10 cellular contexts compared by ENCODE assay signal in the genomic region with DNA sequence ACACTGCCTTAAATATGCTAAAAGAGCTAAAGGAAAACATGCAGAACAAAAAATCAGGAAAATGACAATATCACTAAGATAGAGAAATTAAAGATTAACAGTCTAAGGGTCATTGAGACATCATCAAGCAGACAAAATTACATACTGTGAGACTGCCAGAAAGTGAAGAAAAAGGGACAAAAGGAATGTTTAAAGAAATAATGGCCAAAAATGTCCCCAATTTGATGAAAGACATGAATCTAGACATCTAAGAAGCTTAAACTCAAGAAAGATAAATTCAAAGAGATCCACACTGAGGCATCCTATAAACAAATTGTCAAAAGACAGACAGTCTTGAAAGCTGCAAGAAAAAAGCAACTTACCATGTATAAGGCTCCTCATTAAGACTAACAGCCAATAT.
"Had no signal": no experiment of that assay in that cellular context is flagged by ENCODE, and none has a peak within 500 bp of the region (broad histone marks: within the 10 kb centered on the region; RNA-seq: fewer than 3 reads in every experiment).

No MANE protein-coding gene starts in this region.

- H2AFZ ChIP-seq: GM23338 had no signal

- FAIRE-seq: H1, H54, HTR-8/SVneo had no signal

- H3K27ac Mint-ChIP-seq: GM23338, H9, HFFc6, IgD-negative memory B cell had no signal

- H3K9me3 Mint-ChIP-seq: GM23338 had no signal

- DNase-seq: H9, HCEC 1CT, HFFc6, Kasumi-1, KG1 had no signal

- ATAC-seq: GM23338 had no signal

- H3K36me3 Mint-ChIP-seq: IgD-negative memory B cell had no signal

- H3K4me3 ChIP-seq: GM23338 had no signal

- H3K4me2 ChIP-seq: GM23338 had no signal
